25 cellular contexts compared by ENCODE assay signal in the genomic region with DNA sequence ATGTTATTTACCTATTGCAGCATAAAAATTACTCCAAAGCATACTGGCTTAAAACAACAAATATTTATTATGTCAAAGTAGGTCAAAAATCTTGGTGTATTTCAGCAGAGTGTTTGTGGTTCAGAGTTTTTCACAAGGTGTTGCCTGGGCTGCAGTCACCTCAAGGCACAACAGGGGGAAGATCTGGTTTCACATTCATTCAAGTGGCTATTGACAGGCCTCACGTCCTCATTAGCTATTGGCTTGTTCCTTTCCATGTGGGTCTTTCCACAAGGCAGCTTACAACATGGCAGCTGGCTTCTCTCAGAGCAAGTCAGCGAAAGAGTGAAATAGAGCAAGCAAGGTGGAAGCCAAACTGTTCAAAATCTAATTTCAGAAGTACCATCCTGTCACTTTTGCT.
"Had no signal": no experiment of that assay in that cellular context is flagged by ENCODE, and none has a peak within 500 bp of the region (broad histone marks: within the 10 kb centered on the region; RNA-seq: fewer than 3 reads in every experiment).

No MANE protein-coding gene starts in this region.

- H3K36me3 ChIP-seq: esophagus squamous epithelium, heart right ventricle, pancreas, prostate gland, thoracic aorta had no signal

- H3K27me3 ChIP-seq: breast epithelium, esophagus squamous epithelium, heart right ventricle, pancreas had no signal

- DNase-seq: activated CD4-positive, alpha-beta T cell treated with anti-CD3 and anti-CD28 coated beads for 4 hours; activated CD4-positive, alpha-beta T cell treated with anti-CD3 and anti-CD28 coated beads, Interleukin-2, amount 50 U/mL, for 48 hours; activated CD8-positive, alpha-beta memory T cell treated with anti-CD3 and anti-CD28 coated beads, Interleukin-2, amount 50 U/mL, for 4 hours; activated gamma-delta T cell; activated naive CD4-positive, alpha-beta T cell treated with anti-CD3 and anti-CD28 coated beads, Interleukin-2, amount 50 U/mL, for 16 hours; activated T-cell treated with anti-CD3 and anti-CD28 coated beads, Interleukin-2, amount 50 U/mL, for 24 hours; amniotic stem cell; esophagus squamous epithelium; foreskin melanocyte; heart right ventricle; kidney glomerular epithelial cell; mucosa of descending colon; pancreas; retina; stimulated activated CD4-positive, alpha-beta T cell treated with anti-CD3 and anti-CD28 coated beads, Interleukin-12 subunit alpha, Interleukin-12 subunit beta, amount 100 ng/mL, for 4 hours; stimulated activated CD4-positive, alpha-beta T cell treated with anti-CD3 and anti-CD28 coated beads, Interleukin-4, amount 100 ng/mL, for 1 hour had no signal

- H3K9me3 ChIP-seq: breast epithelium, esophagus squamous epithelium, pancreas, prostate gland, thoracic aorta had no signal

- H3K4me3 ChIP-seq: breast epithelium, esophagus squamous epithelium, heart right ventricle, lung, mucosa of descending colon, pancreas, prostate gland, skin epidermis, thoracic aorta had no signal

- H3K4me1 ChIP-seq: breast epithelium, esophagus squamous epithelium, heart right ventricle, pancreas, prostate gland had no signal

- FAIRE-seq: pancreas, urothelium cell line had no signal

- ATAC-seq: heart right ventricle; left lobe of liver; mucosa of descending colon; natural killer cell treated with Interleukin-12 subunit alpha and Interleukin-12 subunit beta and Interleukin-15 and Interleukin-18, amount 100 ng/mL, for 72 hours; pancreas; sciatic nerve had no signal

- H3K27ac ChIP-seq: breast epithelium, esophagus squamous epithelium, heart right ventricle, pancreas, prostate gland, skin epidermis, thoracic aorta had no signal
